In the genomic region with DNA sequence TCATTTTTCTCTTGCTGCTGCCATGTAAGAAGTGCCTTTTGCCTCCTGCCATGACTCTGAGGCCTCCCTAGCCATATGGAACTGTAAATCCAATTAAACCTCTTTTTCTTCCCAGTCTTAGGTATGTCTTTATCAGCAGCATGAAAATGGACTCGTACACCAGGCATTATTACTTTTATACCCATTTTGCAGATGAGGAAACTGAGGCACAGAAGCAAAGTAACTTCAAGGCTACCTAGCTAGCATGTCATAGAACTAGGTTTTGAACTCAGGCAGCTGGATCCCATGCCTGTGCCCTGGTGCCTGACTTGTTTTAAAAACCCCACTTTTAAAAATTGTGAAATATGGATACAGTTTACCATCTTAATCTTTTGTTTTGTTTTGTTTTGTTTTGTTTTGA, we compare ENCODE assay signal across 1 cellular context.
TF ChIP-seq lines count a peak whose summit lies in the region.

No MANE protein-coding gene starts in this region.

TF ChIP-seq in GM23338, 12 proteins besides CTCF, POLR2A, EP300 and RAD21:
- TF ChIP-seq, protein P1, sequence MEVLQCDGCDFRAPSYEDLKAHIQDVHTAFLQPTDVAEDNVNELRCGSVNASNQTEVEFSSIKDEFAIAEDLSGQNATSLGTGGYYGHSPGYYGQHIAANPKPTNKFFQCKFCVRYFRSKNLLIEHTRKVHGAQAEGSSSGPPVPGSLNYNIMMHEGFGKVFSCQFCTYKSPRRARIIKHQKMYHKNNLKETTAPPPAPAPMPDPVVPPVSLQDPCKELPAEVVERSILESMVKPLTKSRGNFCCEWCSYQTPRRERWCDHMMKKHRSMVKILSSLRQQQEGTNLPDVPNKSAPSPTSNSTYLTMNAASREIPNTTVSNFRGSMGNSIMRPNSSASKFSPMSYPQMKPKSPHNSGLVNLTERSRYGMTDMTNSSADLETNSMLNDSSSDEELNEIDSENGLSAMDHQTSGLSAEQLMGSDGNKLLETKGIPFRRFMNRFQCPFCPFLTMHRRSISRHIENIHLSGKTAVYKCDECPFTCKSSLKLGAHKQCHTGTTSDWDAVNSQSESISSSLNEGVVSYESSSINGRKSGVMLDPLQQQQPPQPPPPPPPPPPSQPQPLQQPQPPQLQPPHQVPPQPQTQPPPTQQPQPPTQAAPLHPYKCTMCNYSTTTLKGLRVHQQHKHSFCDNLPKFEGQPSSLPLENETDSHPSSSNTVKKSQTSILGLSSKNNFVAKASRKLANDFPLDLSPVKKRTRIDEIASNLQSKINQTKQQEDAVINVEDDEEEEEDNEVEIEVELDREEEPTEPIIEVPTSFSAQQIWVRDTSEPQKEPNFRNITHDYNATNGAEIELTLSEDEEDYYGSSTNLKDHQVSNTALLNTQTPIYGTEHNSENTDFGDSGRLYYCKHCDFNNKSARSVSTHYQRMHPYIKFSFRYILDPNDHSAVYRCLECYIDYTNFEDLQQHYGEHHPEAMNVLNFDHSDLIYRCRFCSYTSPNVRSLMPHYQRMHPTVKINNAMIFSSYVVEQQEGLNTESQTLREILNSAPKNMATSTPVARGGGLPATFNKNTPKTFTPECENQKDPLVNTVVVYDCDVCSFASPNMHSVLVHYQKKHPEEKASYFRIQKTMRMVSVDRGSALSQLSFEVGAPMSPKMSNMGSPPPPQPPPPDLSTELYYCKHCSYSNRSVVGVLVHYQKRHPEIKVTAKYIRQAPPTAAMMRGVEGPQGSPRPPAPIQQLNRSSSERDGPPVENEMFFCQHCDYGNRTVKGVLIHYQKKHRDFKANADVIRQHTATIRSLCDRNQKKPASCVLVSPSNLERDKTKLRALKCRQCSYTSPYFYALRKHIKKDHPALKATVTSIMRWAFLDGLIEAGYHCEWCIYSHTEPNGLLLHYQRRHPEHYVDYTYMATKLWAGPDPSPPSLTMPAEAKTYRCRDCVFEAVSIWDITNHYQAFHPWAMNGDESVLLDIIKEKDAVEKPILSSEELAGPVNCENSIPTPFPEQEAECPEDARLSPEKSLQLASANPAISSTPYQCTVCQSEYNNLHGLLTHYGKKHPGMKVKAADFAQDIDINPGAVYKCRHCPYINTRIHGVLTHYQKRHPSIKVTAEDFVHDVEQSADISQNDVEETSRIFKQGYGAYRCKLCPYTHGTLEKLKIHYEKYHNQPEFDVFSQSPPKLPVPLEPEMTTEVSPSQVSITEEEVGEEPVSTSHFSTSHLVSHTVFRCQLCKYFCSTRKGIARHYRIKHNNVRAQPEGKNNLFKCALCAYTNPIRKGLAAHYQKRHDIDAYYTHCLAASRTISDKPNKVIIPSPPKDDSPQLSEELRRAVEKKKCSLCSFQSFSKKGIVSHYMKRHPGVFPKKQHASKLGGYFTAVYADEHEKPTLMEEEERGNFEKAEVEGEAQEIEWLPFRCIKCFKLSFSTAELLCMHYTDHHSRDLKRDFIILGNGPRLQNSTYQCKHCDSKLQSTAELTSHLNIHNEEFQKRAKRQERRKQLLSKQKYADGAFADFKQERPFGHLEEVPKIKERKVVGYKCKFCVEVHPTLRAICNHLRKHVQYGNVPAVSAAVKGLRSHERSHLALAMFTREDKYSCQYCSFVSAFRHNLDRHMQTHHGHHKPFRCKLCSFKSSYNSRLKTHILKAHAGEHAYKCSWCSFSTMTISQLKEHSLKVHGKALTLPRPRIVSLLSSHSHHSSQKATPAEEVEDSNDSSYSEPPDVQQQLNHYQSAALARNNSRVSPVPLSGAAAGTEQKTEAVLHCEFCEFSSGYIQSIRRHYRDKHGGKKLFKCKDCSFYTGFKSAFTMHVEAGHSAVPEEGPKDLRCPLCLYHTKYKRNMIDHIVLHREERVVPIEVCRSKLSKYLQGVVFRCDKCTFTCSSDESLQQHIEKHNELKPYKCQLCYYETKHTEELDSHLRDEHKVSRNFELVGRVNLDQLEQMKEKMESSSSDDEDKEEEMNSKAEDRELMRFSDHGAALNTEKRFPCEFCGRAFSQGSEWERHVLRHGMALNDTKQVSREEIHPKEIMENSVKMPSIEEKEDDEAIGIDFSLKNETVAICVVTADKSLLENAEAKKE (CRISPR knock-in tag; IDR thresholded peaks at IDR 0.05) = no peak
- TF ChIP-seq, protein P2, sequence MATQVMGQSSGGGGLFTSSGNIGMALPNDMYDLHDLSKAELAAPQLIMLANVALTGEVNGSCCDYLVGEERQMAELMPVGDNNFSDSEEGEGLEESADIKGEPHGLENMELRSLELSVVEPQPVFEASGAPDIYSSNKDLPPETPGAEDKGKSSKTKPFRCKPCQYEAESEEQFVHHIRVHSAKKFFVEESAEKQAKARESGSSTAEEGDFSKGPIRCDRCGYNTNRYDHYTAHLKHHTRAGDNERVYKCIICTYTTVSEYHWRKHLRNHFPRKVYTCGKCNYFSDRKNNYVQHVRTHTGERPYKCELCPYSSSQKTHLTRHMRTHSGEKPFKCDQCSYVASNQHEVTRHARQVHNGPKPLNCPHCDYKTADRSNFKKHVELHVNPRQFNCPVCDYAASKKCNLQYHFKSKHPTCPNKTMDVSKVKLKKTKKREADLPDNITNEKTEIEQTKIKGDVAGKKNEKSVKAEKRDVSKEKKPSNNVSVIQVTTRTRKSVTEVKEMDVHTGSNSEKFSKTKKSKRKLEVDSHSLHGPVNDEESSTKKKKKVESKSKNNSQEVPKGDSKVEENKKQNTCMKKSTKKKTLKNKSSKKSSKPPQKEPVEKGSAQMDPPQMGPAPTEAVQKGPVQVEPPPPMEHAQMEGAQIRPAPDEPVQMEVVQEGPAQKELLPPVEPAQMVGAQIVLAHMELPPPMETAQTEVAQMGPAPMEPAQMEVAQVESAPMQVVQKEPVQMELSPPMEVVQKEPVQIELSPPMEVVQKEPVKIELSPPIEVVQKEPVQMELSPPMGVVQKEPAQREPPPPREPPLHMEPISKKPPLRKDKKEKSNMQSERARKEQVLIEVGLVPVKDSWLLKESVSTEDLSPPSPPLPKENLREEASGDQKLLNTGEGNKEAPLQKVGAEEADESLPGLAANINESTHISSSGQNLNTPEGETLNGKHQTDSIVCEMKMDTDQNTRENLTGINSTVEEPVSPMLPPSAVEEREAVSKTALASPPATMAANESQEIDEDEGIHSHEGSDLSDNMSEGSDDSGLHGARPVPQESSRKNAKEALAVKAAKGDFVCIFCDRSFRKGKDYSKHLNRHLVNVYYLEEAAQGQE (IDR thresholded peaks at IDR 0.05; ENCODE audit: unreplicated experiment) = no peak
- TF ChIP-seq EZH2 (IDR thresholded peaks at IDR 0.05; ENCODE audit: low read depth, unreplicated experiment) (no peak), NANOG (IDR thresholded peaks at IDR 0.05; ENCODE audit: borderline replicate concordance) (no peak), JUNB (IDR thresholded peaks at IDR 0.05; ENCODE audit: unreplicated experiment) (no peak), POLR2AphosphoS5 (IDR thresholded peaks at IDR 0.05; ENCODE audit: low read depth) (no peak), ZNF114 (CRISPR knock-in tag; IDR thresholded peaks at IDR 0.05) (no peak), CREB1 (CRISPR knock-in tag; IDR thresholded peaks at IDR 0.05; ENCODE audit: low read depth) (no peak), ZNF331 (CRISPR knock-in tag; IDR thresholded peaks at IDR 0.05; ENCODE audit: low read depth) (no peak), STAT1 (IDR thresholded peaks at IDR 0.05; ENCODE audit: unreplicated experiment) (no peak), EZH2phosphoT487 (IDR thresholded peaks at IDR 0.05; ENCODE audit: unreplicated experiment) (no peak)
- TF ChIP-seq, protein P3, sequence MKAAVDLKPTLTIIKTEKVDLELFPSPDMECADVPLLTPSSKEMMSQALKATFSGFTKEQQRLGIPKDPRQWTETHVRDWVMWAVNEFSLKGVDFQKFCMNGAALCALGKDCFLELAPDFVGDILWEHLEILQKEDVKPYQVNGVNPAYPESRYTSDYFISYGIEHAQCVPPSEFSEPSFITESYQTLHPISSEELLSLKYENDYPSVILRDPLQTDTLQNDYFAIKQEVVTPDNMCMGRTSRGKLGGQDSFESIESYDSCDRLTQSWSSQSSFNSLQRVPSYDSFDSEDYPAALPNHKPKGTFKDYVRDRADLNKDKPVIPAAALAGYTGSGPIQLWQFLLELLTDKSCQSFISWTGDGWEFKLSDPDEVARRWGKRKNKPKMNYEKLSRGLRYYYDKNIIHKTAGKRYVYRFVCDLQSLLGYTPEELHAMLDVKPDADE (IDR thresholded peaks at IDR 0.05) = no peak
TF ChIP-seq in GM23338: peak in this region for 0.
